In genomic region chr5:139636207-139636792, GRCh38 we compare ENCODE assay signal across 8 cellular contexts. TPM values are rescaled to one million over a fixed set of nuclear protein-coding genes. Genes with fewer than 3 reads are reported as not detected.
DNase-seq lines count a peak whose midpoint lies in the region; ATAC-seq and TF ChIP-seq lines count a peak whose summit lies in the region.

No MANE protein-coding gene starts in this region.

- peaks cover 53% of the 10 kb centered on the region for H3K4me1 Mint-ChIP-seq in central memory CD8-positive, alpha-beta T cell
- peaks cover 48% of the 10 kb centered on the region for H3K4me1 Mint-ChIP-seq in neural crest cell

- 48 to 61% (median 54%) methylated on average over 2 of the region's 2 CpGs for WGBS in heart left ventricle, 4 donors

- H3K9me3 ChIP-seq in heart left ventricle, result no peaks in the 10 kb centered on the region
- H3K9me3 ChIP-seq in SU-DHL-6 (ENCODE audit: insufficient read depth, low read length), result no peaks in the 10 kb centered on the region

- DNase-seq in heart left ventricle (no peak), left cardiac atrium (no peak), neural crest cell (ENCODE audit: low read depth, low spot score) (no peak), brain microvascular endothelial cell (no peak), SIG-M5 (lab: John Stamatoyannopoulos, UW) (no peak)
- DNase-seq in central memory CD8-positive, alpha-beta T cell (ENCODE audit: low spot score in 2 of 2), result peak; percentile 44 to 78

- peaks cover 16% of the 10 kb centered on the region for H3K36me3 Mint-ChIP-seq in central memory CD8-positive, alpha-beta T cell (ENCODE audit: insufficient read depth)
- no peaks in the 10 kb centered on the region for H3K36me3 Mint-ChIP-seq in neural crest cell (ENCODE audit: low read depth)

- H3K9me3 Mint-ChIP-seq in central memory CD8-positive, alpha-beta T cell, result no peaks in the 10 kb centered on the region
- H3K9me3 Mint-ChIP-seq in neural crest cell, result no peaks in the 10 kb centered on the region

- H3F3A ChIP-seq in SU-DHL-6 (ENCODE audit: insufficient read depth), result peaks cover 46% of the 10 kb centered on the region

- peak overlapping the region; percentile 88 for H3K27ac Mint-ChIP-seq in central memory CD8-positive, alpha-beta T cell (ENCODE audit: low read depth)
- peak overlapping the region; percentile 53 for H3K27ac Mint-ChIP-seq in neural crest cell (ENCODE audit: unreplicated experiment)

- peaks cover 15 to 56% (median 38%) of the 10 kb centered on the region in 12 donors for H3K4me1 ChIP-seq in heart left ventricle

- H3K27me3 ChIP-seq in heart left ventricle (no peaks in the 10 kb centered on the region), SU-DHL-6 (ENCODE audit: low read length) (no peaks in the 10 kb centered on the region), brain microvascular endothelial cell (replicated peaks) (no peaks in the 10 kb centered on the region)

- peak overlapping the region; percentile 55 for H3K9ac ChIP-seq in SU-DHL-6 (ENCODE audit: low read length)

- peak overlapping the region; percentile 75 for H3K4me3 Mint-ChIP-seq in central memory CD8-positive, alpha-beta T cell
- H3K4me3 Mint-ChIP-seq in neural crest cell, result peak overlapping the region; percentile 85

- no peak for TF ChIP-seq CTCF in heart left ventricle (IDR thresholded peaks at IDR 0.05)
- TF ChIP-seq CTCF in SU-DHL-6 (IDR thresholded peaks at IDR 0.05; ENCODE audit: insufficient read depth, low read length, poor library complexity, severe bottlenecking), result no peak
- no peak for TF ChIP-seq CTCF in neural crest cell (conservative IDR thresholded peaks at IDR 0.05)
- TF ChIP-seq CTCF in brain microvascular endothelial cell (IDR thresholded peaks at IDR 0.05; ENCODE audit: low read depth, low read length, missing control alignments), result no peak

- H3K4me3 ChIP-seq in heart left ventricle, result peak overlapping the region in 2 of 12 donors; percentile 53 to 61
- H3K4me3 ChIP-seq in SU-DHL-6 (ENCODE audit: insufficient read depth, low read length, poor library complexity, severe bottlenecking), result peak overlapping the region; percentile 43
- H3K4me3 ChIP-seq in brain microvascular endothelial cell (ENCODE audit: low read depth, low read length), result no peak overlapping the region

- peak in 2 of 4 donors; percentile 2 to 12 for ATAC-seq in heart left ventricle
- ATAC-seq in left cardiac atrium, result no peak
- peak; percentile 65 for ATAC-seq in HG02973 (IDR thresholded peaks at IDR 0.05; ENCODE audit: unreplicated experiment)
- peak; percentile 83 for ATAC-seq in central memory CD8-positive, alpha-beta T cell (replicated peaks; ENCODE audit: extremely low read depth, poor library complexity, severe bottlenecking)

- H3K27me3 Mint-ChIP-seq in central memory CD8-positive, alpha-beta T cell, result no peaks in the 10 kb centered on the region
- H3K27me3 Mint-ChIP-seq in neural crest cell (ENCODE audit: low read depth), result peaks cover 11% of the 10 kb centered on the region

- intact Hi-C loops in heart left ventricle (cut with DNase I), result loop anchor here in 7 of 10 donors (1.0 to 10.0 kb wide), 8 partner anchors 15 to 519 kb away; no protein-coding TSS in a partner anchor
- intact Hi-C loops in left cardiac atrium (cut with DNase I), result no loop called here

- no peaks in the 10 kb centered on the region for H3K79me2 ChIP-seq in SU-DHL-6 (ENCODE audit: insufficient read depth, low read length)

- in situ Hi-C loops in brain microvascular endothelial cell (cut with HindIII; ENCODE audit: low pct_ligation_motif_present, low sequenced_read_pairs), result loop anchor here (25.0 kb wide), 1 partner anchor 126 kb away; no protein-coding TSS in a partner anchor

- TF ChIP-seq POLR2A in heart left ventricle (IDR thresholded peaks at IDR 0.05), result no peak

- H3K36me3 ChIP-seq in heart left ventricle (peaks cover 0 to 14% (median 0%) of the 10 kb centered on the region in 9 donors), SU-DHL-6 (ENCODE audit: low read length) (no peaks in the 10 kb centered on the region), brain microvascular endothelial cell (replicated peaks) (peaks cover 4% of the 10 kb centered on the region)

- H3K9me2 ChIP-seq in SU-DHL-6 (replicated peaks; ENCODE audit: insufficient read depth, low read length), result no peaks in the 10 kb centered on the region

- H3K4me2 ChIP-seq in SU-DHL-6 (ENCODE audit: low read depth, low read length, poor library complexity, severe bottlenecking), result peak overlapping the region; percentile 80

- H2AFZ ChIP-seq in SU-DHL-6 (ENCODE audit: low read depth, low read length, severe bottlenecking), result no peak overlapping the region

- peak overlapping the region in 11 of 12 donors; percentile 63 to 97 (median 91) for H3K27ac ChIP-seq in heart left ventricle
- peak overlapping the region; percentile 98 for H3K27ac ChIP-seq in SU-DHL-6 (ENCODE audit: low read depth, low read length)
- no peak overlapping the region for H3K27ac ChIP-seq in brain microvascular endothelial cell

- H4K20me1 ChIP-seq in SU-DHL-6 (ENCODE audit: low read depth, low read length), result no peaks in the 10 kb centered on the region

RNA-seq across cellular contexts. Expression of gene CXXC5, which starts 11.8 kb away (rescaled TPM):
- total RNA-seq in heart left ventricle (10 to 100 TPM; 29.8 to 74.6 (median 36.3) TPM), left cardiac atrium (10 to 100 TPM; 33.4 to 44.1 TPM), neural crest cell (29.2 and 30.4 TPM in 2 replicates)
- polyA plus RNA-seq in heart left ventricle, result 10 to 100 TPM; 32.8 to 44.5 TPM

Comparison
In these comparisons a context has a peak if more than half of its experiments do, and no peak if none do; other contexts are left out.
1. intact Hi-C loops: an anchor here in heart left ventricle (1.0 to 10.0 kb wide); none called in left cardiac atrium.
2. ATAC-seq: peak in HG02973 (single experiment) and central memory CD8-positive, alpha-beta T cell (single experiment); none in left cardiac atrium (0 of 2).
3. DNase-seq: peak in central memory CD8-positive, alpha-beta T cell (2 of 2); none in heart left ventricle (0 of 5), left cardiac atrium (single experiment), neural crest cell (single experiment), brain microvascular endothelial cell (single experiment) and SIG-M5 (single experiment).